1 cellular context compared by ENCODE assay signal in the genomic region with DNA sequence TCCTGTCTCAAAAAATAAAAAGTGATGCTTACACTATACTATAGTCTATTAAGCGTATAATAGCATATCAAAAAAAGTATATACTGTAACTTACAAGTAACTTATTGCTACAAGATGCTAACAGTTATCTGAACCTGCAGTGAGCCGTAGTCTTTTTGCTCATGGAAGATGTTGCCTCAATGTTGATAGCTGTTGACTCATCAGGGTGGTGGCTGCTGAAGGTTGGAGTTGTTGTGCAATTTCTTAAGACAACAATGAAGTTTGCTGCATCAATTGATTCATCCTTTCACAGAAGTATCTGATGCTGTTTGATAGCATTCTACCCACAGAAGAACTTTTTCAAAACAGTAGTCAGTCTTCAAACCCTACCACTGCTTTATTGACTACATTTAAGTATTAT.
TF ChIP-seq lines count a peak whose summit lies in the region.

No MANE protein-coding gene starts in this region.

TF ChIP-seq in K562, 482 proteins besides CTCF, POLR2A, EP300 and RAD21 (continued from another document):
- TF ChIP-seq FOSL1 (tag; conservative IDR thresholded peaks at IDR 0.05) (peak; percentile 56), NFE2L1 (tag; IDR thresholded peaks at IDR 0.05; ENCODE audit: borderline replicate concordance, low read depth) (no peak), TCF3 (CRISPR knock-in tag; IDR thresholded peaks at IDR 0.05) (peak; percentile 14; the same call in 1 of the 2 replicates), RFX1 (IDR thresholded peaks at IDR 0.05) (no peak), BDP1 (IDR thresholded peaks at IDR 0.05; ENCODE audit: insufficient read depth, insufficient read length) (no peak), FOXP1 (CRISPR knock-in tag; IDR thresholded peaks at IDR 0.05) (no peak), MAFK (IDR thresholded peaks at IDR 0.05; ENCODE audit: low read length) (no peak), RBM14 (IDR thresholded peaks at IDR 0.05; ENCODE audit: borderline replicate concordance, insufficient read depth, low read depth, low read length) (no peak)
- TF ChIP-seq, protein P1, sequence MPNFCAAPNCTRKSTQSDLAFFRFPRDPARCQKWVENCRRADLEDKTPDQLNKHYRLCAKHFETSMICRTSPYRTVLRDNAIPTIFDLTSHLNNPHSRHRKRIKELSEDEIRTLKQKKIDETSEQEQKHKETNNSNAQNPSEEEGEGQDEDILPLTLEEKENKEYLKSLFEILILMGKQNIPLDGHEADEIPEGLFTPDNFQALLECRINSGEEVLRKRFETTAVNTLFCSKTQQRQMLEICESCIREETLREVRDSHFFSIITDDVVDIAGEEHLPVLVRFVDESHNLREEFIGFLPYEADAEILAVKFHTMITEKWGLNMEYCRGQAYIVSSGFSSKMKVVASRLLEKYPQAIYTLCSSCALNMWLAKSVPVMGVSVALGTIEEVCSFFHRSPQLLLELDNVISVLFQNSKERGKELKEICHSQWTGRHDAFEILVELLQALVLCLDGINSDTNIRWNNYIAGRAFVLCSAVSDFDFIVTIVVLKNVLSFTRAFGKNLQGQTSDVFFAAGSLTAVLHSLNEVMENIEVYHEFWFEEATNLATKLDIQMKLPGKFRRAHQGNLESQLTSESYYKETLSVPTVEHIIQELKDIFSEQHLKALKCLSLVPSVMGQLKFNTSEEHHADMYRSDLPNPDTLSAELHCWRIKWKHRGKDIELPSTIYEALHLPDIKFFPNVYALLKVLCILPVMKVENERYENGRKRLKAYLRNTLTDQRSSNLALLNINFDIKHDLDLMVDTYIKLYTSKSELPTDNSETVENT (CRISPR knock-in tag; IDR thresholded peaks at IDR 0.05): no peak
